Comparison of ENCODE assay signal across 24 cellular contexts in genomic region chr7:5183155-5183554, GRCh38. TPM values are rescaled to one million over a fixed set of nuclear protein-coding genes. Genes with fewer than 3 reads are reported as not detected.
DNase-seq lines count a peak whose midpoint lies in the region; ATAC-seq and TF ChIP-seq lines count a peak whose summit lies in the region.
"Had no signal": no experiment of that assay in that cellular context is flagged by ENCODE, and none has a peak within 500 bp of the region (broad histone marks: within the 10 kb centered on the region; RNA-seq: fewer than 3 reads in every experiment).

No MANE protein-coding gene starts in this region.

- peak; percentile 57; the same call in 2 of the 3 replicates for ATAC-seq in RWPE2 (ENCODE audit: low read depth)
- ATAC-seq in left colon, result peak; percentile 27
- ATAC-seq: GM23338; naive thymus-derived CD4-positive, alpha-beta T cell; right lobe of liver; stimulated activated memory B cell treated with anti-CD40 and anti-IgM and Interleukin-4, amounts not matched to agents 10 μg/mL and 1 μg/mL and 100 μg/mL, for 72 hours had no signal

- no peaks in the 10 kb centered on the region for H3K79me2 ChIP-seq in GM23248 (ENCODE audit: insufficient read depth)

- H3K27ac ChIP-seq in RWPE2 (ENCODE audit: poor library complexity, severe bottlenecking) (no peak overlapping the region), GM23248 (no peak overlapping the region)
- H3K27ac ChIP-seq: esophagus muscularis mucosa, right lobe of liver, testis had no signal

- in situ Hi-C loops in GM23248 (cut with MboI), result no loop called here
- in situ Hi-C loops in KBM-7 (cut with MboI; ENCODE audit: low pct_unique_long_range_greater_than_20kb, low sequenced_read_pairs), result no loop called here

- H2AFZ ChIP-seq in GM23248, result no peak overlapping the region
- H2AFZ ChIP-seq: GM23338 had no signal

- no peaks in the 10 kb centered on the region for H3K9me2 ChIP-seq in GM23248 (ENCODE audit: insufficient read depth)

- H3F3A ChIP-seq in GM23248 (ENCODE audit: insufficient read depth), result peaks cover 8% of the 10 kb centered on the region; the same call in 1 of the 2 replicates

- H3K36me3 ChIP-seq in RWPE2 (ENCODE audit: low read depth) (no peaks in the 10 kb centered on the region), GM23248 (ENCODE audit: low read depth) (no peaks in the 10 kb centered on the region)
- H3K36me3 ChIP-seq: esophagus muscularis mucosa, right lobe of liver had no signal

- peak; percentile 74 for DNase-seq in DMS53 treated with DMSO at 0.1 percent for 48 hours (lab: John Stamatoyannopoulos, UW; ENCODE audit: unreplicated experiment)
- DNase-seq in NCI-H146 (lab: John Stamatoyannopoulos, UW), result peak; percentile 78
- DNase-seq in RWPE2 (ENCODE audit: low spot score), result no peak
- no peak for DNase-seq in left colon
- no peak for DNase-seq in activated effector memory CD4-positive, alpha-beta T cell treated with Interleukin-2 at 50 U/mL for 16 hours
- DNase-seq in NCI-H2081 (lab: John Stamatoyannopoulos, UW), result no peak
- no peak for DNase-seq in GM23248
- DNase-seq in KBM-7, result no peak
- DNase-seq: activated CD4-positive, alpha-beta memory T cell treated with anti-CD3 and anti-CD28 coated beads, Interleukin-2, amount 10 ng/mL, durations not matched to agents 7 days and 5 days; activated naive CD4-positive, alpha-beta T cell treated with Interleukin-2 at 50 U/mL for 16 hours; activated T-cell treated with anti-CD3 and anti-CD28 coated beads, Interleukin-2, amount 50 U/mL, for 1 hour; anterior cingulate cortex; DND-41; effector CD4-positive, alpha-beta T cell; mesendoderm; naive thymus-derived CD4-positive, alpha-beta T cell; NCI-H226; right lobe of liver; T1000; testis had no signal

- H3K4me1 ChIP-seq in RWPE2 (ENCODE audit: insufficient read depth, poor library complexity, severe bottlenecking) (no peaks in the 10 kb centered on the region), GM23248 (ENCODE audit: insufficient read depth) (peaks cover 6% of the 10 kb centered on the region)
- H3K4me1 ChIP-seq: esophagus muscularis mucosa, testis had no signal

- H4K20me1 ChIP-seq in GM23248 (ENCODE audit: insufficient read depth), result no peaks in the 10 kb centered on the region

- intact Hi-C loops in left colon (cut with DNase I, micrococcal nuclease), result no loop called here

- H3K4me3 ChIP-seq in RWPE2 (ENCODE audit: severe bottlenecking), result no peak overlapping the region
- H3K4me3 ChIP-seq in GM23248, result no peak overlapping the region
- H3K4me3 ChIP-seq: esophagus muscularis mucosa, GM23338, K562, right lobe of liver, testis had no signal

- H3K4me2 ChIP-seq in GM23248 (ENCODE audit: unreplicated experiment), result no peak overlapping the region
- H3K4me2 ChIP-seq: GM23338 had no signal

- TF ChIP-seq CTCF in RWPE2 (IDR thresholded peaks at IDR 0.05; ENCODE audit: poor library complexity, severe bottlenecking), result no peak

- no peaks in the 10 kb centered on the region for H3K27me3 ChIP-seq in RWPE2 (ENCODE audit: insufficient read depth, poor library complexity, severe bottlenecking)
- no peaks in the 10 kb centered on the region for H3K27me3 ChIP-seq in GM23248 (replicated peaks; ENCODE audit: insufficient read depth)
- H3K27me3 ChIP-seq: esophagus muscularis mucosa, right lobe of liver, testis had no signal

- H3K9me3 ChIP-seq in RWPE2 (ENCODE audit: severe bottlenecking), result no peaks in the 10 kb centered on the region
- no peaks in the 10 kb centered on the region for H3K9me3 ChIP-seq in GM23248 (ENCODE audit: low read depth)
- H3K9me3 ChIP-seq: right lobe of liver, testis had no signal

- WGBS in GM23248 (ENCODE audit: low coverage in 1 of 2, low lambda C conversion rate in 2 of 2, missing lambda C conversion rate in 2 of 2), 2 experiments, result 72 to 79% methylated on average over 7 of the region's 7 CpGs

- no peak overlapping the region for H3K9ac ChIP-seq in GM23248

RNA-seq across cellular contexts. Expression of gene WIPI2, which starts 6.9 kb away (rescaled TPM):
- 10 to 100 TPM; 46.0 to 51.6 TPM for total RNA-seq in left colon
- total RNA-seq in GM23248 (2014; rRNA removed; shearing (Covaris generic)), result 90.4 and 99.3 TPM in 2 replicates
- 70.3 and 71.5 TPM in 2 replicates for polyA plus RNA-seq in GM23248 (2016; fragmentation: Nextera tagmentation; extraction: Ambion mirVana)

Comparison
In these comparisons a context has a peak if more than half of its experiments do, and no peak if none do; other contexts are left out.
1. DNase-seq: peak in DMS53 treated with DMSO at 0.1 percent for 48 hours (single experiment) and NCI-H146 (single experiment); none in RWPE2 (single experiment), left colon (0 of 2), activated effector memory CD4-positive, alpha-beta T cell treated with Interleukin-2 at 50 U/mL for 16 hours (single experiment), NCI-H2081 (0 of 2), GM23248 (single experiment) and KBM-7 (single experiment).